12 cellular contexts compared by ENCODE assay signal in the genomic region with DNA sequence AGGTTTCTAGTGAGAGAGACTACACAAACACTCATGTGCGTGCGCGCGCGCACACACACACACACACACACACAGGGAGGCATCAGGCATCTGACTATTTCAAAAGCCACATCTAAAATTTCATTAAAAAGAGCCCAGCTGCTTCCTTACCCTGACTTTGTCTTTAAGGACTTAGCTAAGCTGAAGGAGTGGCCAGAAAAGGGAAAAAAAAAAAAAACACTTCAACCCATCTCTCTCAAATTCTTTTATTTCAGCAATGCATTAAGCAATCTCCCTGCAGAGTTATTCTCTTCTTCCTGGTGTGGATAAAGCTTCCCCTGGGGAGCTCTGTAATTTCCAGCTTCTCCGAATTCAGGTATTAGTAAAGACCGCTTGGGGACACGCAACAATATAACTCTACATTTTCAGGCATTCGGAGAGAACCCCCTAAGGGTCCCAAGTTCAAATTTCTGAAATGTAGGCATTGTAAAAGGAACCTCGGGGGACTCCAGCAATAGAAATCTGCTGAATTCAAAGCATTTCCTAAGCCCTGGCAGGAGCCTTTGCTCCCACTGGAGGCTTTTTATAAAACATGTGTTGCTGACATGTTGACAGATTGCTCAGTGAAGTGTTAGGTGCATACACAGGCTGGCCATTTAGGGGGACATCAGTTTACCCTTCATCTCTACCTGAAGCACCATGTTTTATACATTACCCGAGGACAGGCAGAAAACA.
DNase-seq lines count a peak whose midpoint lies in the region; ATAC-seq, FAIRE-seq and TF ChIP-seq lines count a peak whose summit lies in the region.
"Had no signal": no experiment of that assay in that cellular context is flagged by ENCODE, and none has a peak within 500 bp of the region (broad histone marks: within the 10 kb centered on the region; RNA-seq: fewer than 3 reads in every experiment).

No MANE protein-coding gene starts in this region.

- peaks cover 0 to 9% of the 10 kb centered on the region in 2 donors for H3K27me3 Mint-ChIP-seq in effector memory CD8-positive, alpha-beta T cell
- H3K27me3 Mint-ChIP-seq: brain had no signal

- no peaks in the 10 kb centered on the region for H3K36me3 Mint-ChIP-seq in effector memory CD8-positive, alpha-beta T cell (ENCODE audit: insufficient read depth)
- H3K36me3 Mint-ChIP-seq: brain; natural killer cell treated with Interleukin-12 subunit alpha and Interleukin-12 subunit beta and Interleukin-15 and Interleukin-18, amount 100 ng/mL, for 72 hours had no signal

- H3K36me3 ChIP-seq in pancreas = no peaks in the 10 kb centered on the region
- H3K36me3 ChIP-seq: HAP-1, SJSA1 had no signal

- intact Hi-C loops in pancreas (cut with DNase I) = no loop called here

- no peak overlapping the region for H3K27ac Mint-ChIP-seq in effector memory CD8-positive, alpha-beta T cell
- H3K27ac Mint-ChIP-seq: brain; natural killer cell treated with Interleukin-12 subunit alpha and Interleukin-12 subunit beta and Interleukin-15 and Interleukin-18, amount 100 ng/mL, for 72 hours had no signal

- FAIRE-seq in pancreas (lab: Jason Lieb, UNC) = no peak

- no peaks in the 10 kb centered on the region for H3K4me1 Mint-ChIP-seq in effector memory CD8-positive, alpha-beta T cell (ENCODE audit: low read depth in 2 of 2)

- in situ Hi-C loops in G401 (cut with HindIII; ENCODE audit: low sequenced_read_pairs) = no loop called here

- no peaks in the 10 kb centered on the region for H3K9me3 ChIP-seq in pancreas
- H3K9me3 ChIP-seq: HAP-1, SJSA1 had no signal

- WGBS in pancreas, 2 donors = 59 to 61% methylated on average over 11 of the region's 11 CpGs

- H3K27ac ChIP-seq in pancreas = no peak overlapping the region
- H3K27ac ChIP-seq: SJSA1 had no signal

- H3K27me3 ChIP-seq in pancreas = peaks cover 0 to 4% (median 0%) of the 10 kb centered on the region in 4 donors
- H3K27me3 ChIP-seq: SJSA1 had no signal

- no peak for TF ChIP-seq CTCF in pancreas (IDR thresholded peaks at IDR 0.05)

- ATAC-seq in pancreas (peak in 3 of 4 donors; percentile 14 to 34 (median 15)), HG03342 (IDR thresholded peaks at IDR 0.05; ENCODE audit: unreplicated experiment) (no peak), HG03097 (IDR thresholded peaks at IDR 0.05; ENCODE audit: low FRiP score, unreplicated experiment) (no peak)
- no peak for ATAC-seq in effector memory CD8-positive, alpha-beta T cell (replicated peaks)

- no peaks in the 10 kb centered on the region for H3K4me1 ChIP-seq in pancreas
- H3K4me1 ChIP-seq: HAP-1, SJSA1 had no signal

- no peak overlapping the region for H3K4me3 Mint-ChIP-seq in effector memory CD8-positive, alpha-beta T cell
- H3K4me3 Mint-ChIP-seq: brain; natural killer cell treated with Interleukin-12 subunit alpha and Interleukin-12 subunit beta and Interleukin-15 and Interleukin-18, amount 100 ng/mL, for 72 hours had no signal

- peaks cover 0 to under 1% of the 10 kb centered on the region in 2 donors for H3K9me3 Mint-ChIP-seq in effector memory CD8-positive, alpha-beta T cell
- H3K9me3 Mint-ChIP-seq: brain; natural killer cell treated with Interleukin-12 subunit alpha and Interleukin-12 subunit beta and Interleukin-15 and Interleukin-18, amount 100 ng/mL, for 72 hours had no signal

- DNase-seq in G401 (ENCODE audit: low spot score) (peak; percentile 83), NCI-H345 (lab: John Stamatoyannopoulos, UW) (peak; percentile 75), fibroblast of peridontal ligament (ENCODE audit: extremely low read depth) (peak; percentile 84), pancreas (no peak)
- no peak for DNase-seq in effector memory CD8-positive, alpha-beta T cell
- no peak for DNase-seq in stimulated activated CD4-positive, alpha-beta T cell treated with anti-CD3 and anti-CD28 coated beads, Interleukin-4, amount 100 ng/mL, for 1 hour

- H3K4me3 ChIP-seq in pancreas = no peak overlapping the region
- H3K4me3 ChIP-seq: HAP-1, SJSA1 had no signal

Comparison
In these comparisons a context has a peak if more than half of its experiments do, and no peak if none do; other contexts are left out.
1. DNase-seq: peak in G401 (single experiment), NCI-H345 (single experiment) and fibroblast of peridontal ligament (single experiment); none in pancreas (0 of 6), effector memory CD8-positive, alpha-beta T cell (0 of 3) and stimulated activated CD4-positive, alpha-beta T cell treated with anti-CD3 and anti-CD28 coated beads, Interleukin-4, amount 100 ng/mL, for 1 hour (single experiment).
2. ATAC-seq: peak in pancreas (3 of 4); none in HG03342 (single experiment), HG03097 (single experiment) and effector memory CD8-positive, alpha-beta T cell (single experiment).